10 cellular contexts compared by ENCODE assay signal in genomic region chr11:120354779-120355178, GRCh38.
"Had no signal": no experiment of that assay in that cellular context is flagged by ENCODE, and none has a peak within 500 bp of the region (broad histone marks: within the 10 kb centered on the region; RNA-seq: fewer than 3 reads in every experiment).

No MANE protein-coding gene starts in this region.

- ATAC-seq: gastroesophageal sphincter; stimulated activated memory B cell treated with anti-CD40 and anti-IgM and Interleukin-4, amounts not matched to agents 10 μg/mL and 1 μg/mL and 100 μg/mL, for 72 hours had no signal

- H3K4me3 ChIP-seq: breast epithelium, dorsolateral prefrontal cortex, gastroesophageal sphincter had no signal

- H3K36me3 ChIP-seq: breast epithelium, gastroesophageal sphincter had no signal

- DNase-seq: activated CD4-positive, alpha-beta T cell treated with anti-CD3 and anti-CD28 coated beads, Interleukin-2, amount 10 ng/mL, durations not matched to agents 7 days and 5 days; activated CD8-positive, alpha-beta memory T cell treated with anti-CD3 and anti-CD28 coated beads for 24 hours; activated naive CD8-positive, alpha-beta T cell treated with anti-CD3 and anti-CD28 coated beads for 36 hours; cerebellar nuclear complex; dorsolateral prefrontal cortex; endodermal cell; SW 1271 had no signal

- H3K27me3 ChIP-seq: breast epithelium, dorsolateral prefrontal cortex, gastroesophageal sphincter had no signal

- H3K9me3 ChIP-seq: breast epithelium, gastroesophageal sphincter had no signal

- H3K27ac ChIP-seq: breast epithelium, dorsolateral prefrontal cortex, gastroesophageal sphincter had no signal

- H3K4me1 ChIP-seq: breast epithelium had no signal
